37 cellular contexts compared by ENCODE assay signal in the genomic region with DNA sequence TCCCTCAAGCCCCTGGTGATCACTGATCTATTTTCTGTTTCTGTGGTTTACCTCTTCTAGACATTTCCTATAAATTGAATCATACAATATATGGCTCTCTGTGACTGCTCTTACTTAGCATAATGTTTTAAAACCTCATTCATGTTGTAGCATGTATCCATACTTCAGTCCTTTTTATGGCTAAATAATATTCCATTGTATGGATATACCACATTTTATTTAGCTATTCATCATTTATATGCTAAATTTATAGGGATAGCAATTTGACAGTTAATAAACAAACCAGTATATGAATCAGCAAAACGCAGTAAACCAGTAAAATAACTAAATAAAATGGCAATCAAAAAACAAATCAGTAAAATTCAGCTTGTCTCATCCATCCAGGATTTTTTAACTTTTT.
DNase-seq lines count a peak whose midpoint lies in the region; ATAC-seq, FAIRE-seq and TF ChIP-seq lines count a peak whose summit lies in the region.
"Had no signal": no experiment of that assay in that cellular context is flagged by ENCODE, and none has a peak within 500 bp of the region (broad histone marks: within the 10 kb centered on the region; RNA-seq: fewer than 3 reads in every experiment).

No MANE protein-coding gene starts in this region.

- H2AFZ ChIP-seq in SK-N-SH (ENCODE audit: low read depth) (no peak overlapping the region), K562 (ENCODE audit: low read depth, low read length) (no peak overlapping the region), trophoblast cell (ENCODE audit: insufficient read depth, low read length, poor library complexity) (no peak overlapping the region)

- no peak overlapping the region for H2BK120ac ChIP-seq in trophoblast cell (ENCODE audit: insufficient read depth, low read length, poor library complexity)

- intact Hi-C loops in K562 (cut with micrococcal nuclease): no loop called here

- peaks cover 8% of the 10 kb centered on the region for H3K4me1 Mint-ChIP-seq in activated CD8-positive, alpha-beta memory T cell treated with anti-CD3 and anti-CD28 coated beads, Interleukin-2, amount 10 ng/mL, durations not matched to agents 7 days and 5 days
- H3K4me1 Mint-ChIP-seq: CD14-positive monocyte had no signal

- FAIRE-seq in K562 (lab: Jason Lieb, UNC): no peak
- FAIRE-seq: A204.1, A549, D721Med had no signal

- H3K79me2 ChIP-seq in SK-N-SH (ENCODE audit: insufficient read depth) (no peaks in the 10 kb centered on the region), K562 (ENCODE audit: control insufficient read depth, insufficient read depth, low read length) (no peaks in the 10 kb centered on the region), trophoblast cell (ENCODE audit: control insufficient read depth, insufficient read depth, low read length, poor library complexity) (no peaks in the 10 kb centered on the region)

- H3K4me3 ChIP-seq in SK-N-SH (ENCODE audit: low read depth in 2 of 2, low read length in 1 of 2) (no peak overlapping the region), HEK293 (ENCODE audit: low read depth, low read length) (no peak overlapping the region), K562 (no peak overlapping the region), trophoblast cell (ENCODE audit: low read depth, low read length) (no peak overlapping the region)
- H3K4me3 ChIP-seq: A549; BLaER1; BLaER1 treated with 17β-estradiol and CSF1 and Interleukin-3, amounts not matched to agents 10 nM and 100 nM had no signal

- no peak overlapping the region for H3K23ac ChIP-seq in trophoblast cell (ENCODE audit: low read length)

- no peak overlapping the region for H3K4me3 Mint-ChIP-seq in activated CD8-positive, alpha-beta memory T cell treated with anti-CD3 and anti-CD28 coated beads, Interleukin-2, amount 10 ng/mL, durations not matched to agents 7 days and 5 days
- H3K4me3 Mint-ChIP-seq: B cell; CD14-positive monocyte; CD4-positive, alpha-beta memory T cell; CD4-positive, alpha-beta T cell; CD4-positive, CD25-positive, alpha-beta regulatory T cell; CD8-positive, alpha-beta memory T cell; CD8-positive, alpha-beta T cell had no signal

- H2AK5ac ChIP-seq in trophoblast cell (ENCODE audit: low read length): no peak overlapping the region

- peaks cover 1% of the 10 kb centered on the region for H3K27me3 Mint-ChIP-seq in activated CD8-positive, alpha-beta memory T cell treated with anti-CD3 and anti-CD28 coated beads, Interleukin-2, amount 10 ng/mL, durations not matched to agents 7 days and 5 days
- H3K27me3 Mint-ChIP-seq: B cell; CD4-positive, alpha-beta memory T cell; CD4-positive, alpha-beta T cell; CD8-positive, alpha-beta memory T cell had no signal

- no peak for TF ChIP-seq CTCF in SK-N-SH (IDR thresholded peaks at IDR 0.05)
- no peak for TF ChIP-seq CTCF in HEK293 (tag by site-specific recombination; IDR thresholded peaks at IDR 0.05)
- TF ChIP-seq CTCF in K562 (IDR thresholded peaks at IDR 0.05 in 2 of 3, conservative IDR thresholded peaks at IDR 0.05 in 1 of 3; ENCODE audit: insufficient read depth in 2 of 3, low read depth in 1 of 3, low read length in 3 of 3): no peak

- H3K9me2 ChIP-seq in SK-N-SH: no peaks in the 10 kb centered on the region

- no peak overlapping the region for H3K14ac ChIP-seq in trophoblast cell (ENCODE audit: low read length)

- peaks cover 9% of the 10 kb centered on the region for H3K36me3 Mint-ChIP-seq in activated CD8-positive, alpha-beta memory T cell treated with anti-CD3 and anti-CD28 coated beads, Interleukin-2, amount 10 ng/mL, durations not matched to agents 7 days and 5 days
- H3K36me3 Mint-ChIP-seq: CD14-positive monocyte; CD4-positive, CD25-positive, alpha-beta regulatory T cell; CD8-positive, alpha-beta memory T cell; CD8-positive, alpha-beta T cell had no signal

- no peak overlapping the region for H3K18ac ChIP-seq in trophoblast cell (ENCODE audit: low read length)

- WGBS in SK-N-SH (ENCODE audit: low lambda C conversion rate): 6% methylated on average over 1 of the region's 1 CpG
- 0% methylated on average over 1 of the region's 1 CpG for WGBS in K562 (ENCODE audit: insufficient coverage, low coverage, missing lambda C conversion rate)
- no CpG with 5 or more reads among the region's 1 CpG for WGBS in trophoblast cell (ENCODE audit: extremely low coverage, insufficient coverage, insufficient read length)

- no peaks in the 10 kb centered on the region for H3K27me3 ChIP-seq in SK-N-SH (ENCODE audit: insufficient read depth)
- no peaks in the 10 kb centered on the region for H3K27me3 ChIP-seq in K562 (ENCODE audit: control insufficient read depth in 2 of 2, insufficient read depth in 2 of 2, low read length in 2 of 2)
- H3K27me3 ChIP-seq in trophoblast cell (ENCODE audit: insufficient read depth, low read length): no peaks in the 10 kb centered on the region
- H3K27me3 ChIP-seq: BE2C; BLaER1; BLaER1 treated with 17β-estradiol and CSF1 and Interleukin-3, amounts not matched to agents 10 nM and 100 nM had no signal

- H4K12ac ChIP-seq in trophoblast cell (ENCODE audit: low read depth, low read length): no peak overlapping the region

- H3K4me2 ChIP-seq in SK-N-SH (no peak overlapping the region), K562 (ENCODE audit: insufficient read depth, low read length) (no peak overlapping the region), trophoblast cell (ENCODE audit: low read length) (no peak overlapping the region)
- H3K4me2 ChIP-seq: A549; BLaER1; BLaER1 treated with 17β-estradiol and CSF1 and Interleukin-3, amounts not matched to agents 10 nM and 100 nM had no signal

- no peaks in the 10 kb centered on the region for H3K36me3 ChIP-seq in SK-N-SH (replicated peaks in 1 of 2; ENCODE audit: control insufficient read depth in 1 of 2, insufficient read depth in 2 of 2, low read length in 1 of 2)
- H3K36me3 ChIP-seq in HEK293 (ENCODE audit: control insufficient read depth in 2 of 2, insufficient read depth in 1 of 2, low read length in 2 of 2): no peaks in the 10 kb centered on the region
- no peaks in the 10 kb centered on the region for H3K36me3 ChIP-seq in K562 (ENCODE audit: control insufficient read depth, insufficient read depth, low read length)
- H3K36me3 ChIP-seq in trophoblast cell (ENCODE audit: control insufficient read depth in 1 of 2, insufficient read depth in 2 of 2, low read length in 2 of 2): no peaks in the 10 kb centered on the region
- H3K36me3 ChIP-seq: BE2C; BLaER1; BLaER1 treated with 17β-estradiol and CSF1 and Interleukin-3, amounts not matched to agents 10 nM and 100 nM had no signal

- H3F3A ChIP-seq in SK-N-SH (replicated peaks; ENCODE audit: insufficient read depth): no peaks in the 10 kb centered on the region

- TF ChIP-seq EP300 in SK-N-SH (IDR thresholded peaks at IDR 0.05; ENCODE audit: borderline replicate concordance in 1 of 2, low read depth in 1 of 2, low read length in 1 of 2) (no peak), K562 (IDR thresholded peaks at IDR 0.05; ENCODE audit: low read length) (no peak)

- ATAC-seq in SK-N-SH treated with all-trans-retinoic acid at 6 μM for 48 hours (no peak), K562 (no peak)
- ATAC-seq in activated CD8-positive, alpha-beta memory T cell treated with anti-CD3 and anti-CD28 coated beads, Interleukin-2, amount 10 ng/mL, durations not matched to agents 7 days and 5 days: peak; percentile 23
- ATAC-seq: A549; CD8-positive, alpha-beta T cell had no signal

- H2BK12ac ChIP-seq in trophoblast cell (ENCODE audit: low read length): no peak overlapping the region

- H3K27ac ChIP-seq in SK-N-SH (ENCODE audit: low read depth in 2 of 2, low read length in 1 of 2): no peak overlapping the region
- H3K27ac ChIP-seq in HEK293 (ENCODE audit: extremely low read depth, low read depth, low read length): no peak overlapping the region
- no peak overlapping the region for H3K27ac ChIP-seq in K562 (ENCODE audit: extremely low read depth, low read depth, low read length)
- H3K27ac ChIP-seq in trophoblast cell (ENCODE audit: low read depth, low read length): no peak overlapping the region
- H3K27ac ChIP-seq: 22Rv1; A549; BLaER1; BLaER1 treated with 17β-estradiol and CSF1 and Interleukin-3, amounts not matched to agents 10 nM and 100 nM; C4-2B had no signal

- no peaks in the 10 kb centered on the region; the same call in 1 of the 2 replicates for H3K9me3 ChIP-seq in SK-N-SH
- no peaks in the 10 kb centered on the region for H3K9me3 ChIP-seq in HEK293 (ENCODE audit: control insufficient read depth, insufficient read depth, low read depth, low read length)
- no peaks in the 10 kb centered on the region for H3K9me3 ChIP-seq in K562 (replicated peaks; ENCODE audit: control insufficient read depth, insufficient read depth, low read depth, low read length)
- no peaks in the 10 kb centered on the region for H3K9me3 ChIP-seq in trophoblast cell (ENCODE audit: insufficient read depth, low read depth, low read length)
- H3K9me3 ChIP-seq: BE2C, BLaER1, Caco-2 had no signal

- peaks cover 1% of the 10 kb centered on the region for H3K9me3 Mint-ChIP-seq in activated CD8-positive, alpha-beta memory T cell treated with anti-CD3 and anti-CD28 coated beads, Interleukin-2, amount 10 ng/mL, durations not matched to agents 7 days and 5 days (ENCODE audit: low read depth)

- H3K9ac ChIP-seq in SK-N-SH (no peak overlapping the region), K562 (ENCODE audit: insufficient read depth in 1 of 2, low read depth in 2 of 2, low read length in 2 of 2) (no peak overlapping the region), trophoblast cell (ENCODE audit: low read length) (no peak overlapping the region)
- H3K9ac ChIP-seq: BLaER1; BLaER1 treated with 17β-estradiol and CSF1 and Interleukin-3, amounts not matched to agents 10 nM and 100 nM had no signal

- H3K9me1 ChIP-seq in K562 (ENCODE audit: control insufficient read depth, insufficient read depth, low read length): no peaks in the 10 kb centered on the region

- TF ChIP-seq POLR2A in K562 (conservative IDR thresholded peaks at IDR 0.05): no peak

- in situ Hi-C loops in K562 (cut with MboI): no loop called here

- no peak overlapping the region for H4K91ac ChIP-seq in trophoblast cell (ENCODE audit: low read depth, low read length)

- no peak overlapping the region for H3K4ac ChIP-seq in trophoblast cell (ENCODE audit: low read depth, low read length)

- no peak overlapping the region for H4K8ac ChIP-seq in trophoblast cell (ENCODE audit: low read depth, low read length)

- no TSS peak for BruUV-seq in K562 (replicated peaks; lab: Mats Ljungman, UMichigan)

- H3K27ac Mint-ChIP-seq in activated CD8-positive, alpha-beta memory T cell treated with anti-CD3 and anti-CD28 coated beads, Interleukin-2, amount 10 ng/mL, durations not matched to agents 7 days and 5 days: no peak overlapping the region
- H3K27ac Mint-ChIP-seq: B cell; CD14-positive monocyte; CD4-positive, alpha-beta memory T cell; CD4-positive, alpha-beta T cell; CD4-positive, CD25-positive, alpha-beta regulatory T cell; CD8-positive, alpha-beta memory T cell; CD8-positive, alpha-beta T cell had no signal

- CTCF ChIA-PET in SK-N-SH (lab: Yijun Ruan, JAX): no interaction called here
- CTCF ChIA-PET in activated CD8-positive, alpha-beta memory T cell treated with anti-CD3 and anti-CD28 coated beads, Interleukin-2, amount 10 ng/mL, durations not matched to agents 7 days and 5 days (lab: Charles Lee): no interaction called here
- CTCF ChIA-PET in HEK293 (lab: Yijun Ruan, JAX): no interaction called here
- CTCF ChIA-PET in K562 (lab: Yijun Ruan, JAX; ENCODE audit: low intra/inter-chr PET ratio): no interaction called here

- POLR2A ChIA-PET in SK-N-SH (lab: Yijun Ruan, JAX) (no interaction called here), HEK293 (lab: Yijun Ruan, JAX) (no interaction called here), K562 (lab: Yijun Ruan, JAX) (no interaction called here)

- H3K79me1 ChIP-seq in trophoblast cell (ENCODE audit: low read length): no peaks in the 10 kb centered on the region

- H3K4me1 ChIP-seq in SK-N-SH (ENCODE audit: control insufficient read depth in 1 of 2, insufficient read depth in 2 of 2, low read depth in 1 of 2, low read length in 1 of 2): no peaks in the 10 kb centered on the region
- no peaks in the 10 kb centered on the region for H3K4me1 ChIP-seq in HEK293 (ENCODE audit: control insufficient read depth, insufficient read depth, low read length)
- H3K4me1 ChIP-seq in K562 (replicated peaks in 1 of 2; ENCODE audit: control insufficient read depth in 2 of 2, insufficient read depth in 2 of 2, low read length in 2 of 2): no peaks in the 10 kb centered on the region; a peak in 1 of 5 replicates
- no peaks in the 10 kb centered on the region for H3K4me1 ChIP-seq in trophoblast cell (ENCODE audit: control insufficient read depth in 1 of 2, insufficient read depth in 2 of 2, low read length in 2 of 2)
- H3K4me1 ChIP-seq: BE2C, BLaER1, Caco-2 had no signal

- no peaks in the 10 kb centered on the region for H4K20me1 ChIP-seq in SK-N-SH (ENCODE audit: insufficient read depth)
- H4K20me1 ChIP-seq in K562 (replicated peaks; ENCODE audit: control insufficient read depth, insufficient read depth, low read length): no peaks in the 10 kb centered on the region
- H4K20me1 ChIP-seq: BLaER1; BLaER1 treated with 17β-estradiol and CSF1 and Interleukin-3, amounts not matched to agents 10 nM and 100 nM had no signal

- DNase-seq in SK-N-SH: no peak
- DNase-seq in activated CD8-positive, alpha-beta memory T cell treated with anti-CD3 and anti-CD28 coated beads, Interleukin-2, amount 10 ng/mL, durations not matched to agents 7 days and 5 days: no peak
- no peak for DNase-seq in activated CD8-positive, alpha-beta memory T cell treated with anti-CD3 and anti-CD28 coated beads for 24 hours
- no peak for DNase-seq in K562 (ENCODE audit: extremely low read depth in 1 of 4, low spot score in 3 of 4)
- DNase-seq in trophoblast cell: no peak
- no peak for DNase-seq in NCI-H2081 (lab: John Stamatoyannopoulos, UW)
- DNase-seq: 8988T; ACHN; AML-193; BE2C; C1 segment of cervical spinal cord; Caco-2; Calu3; CD4-positive, alpha-beta memory T cell; CD4-positive, alpha-beta T cell; CD4-positive, CD25-positive, alpha-beta regulatory T cell; CD8-positive, alpha-beta memory T cell; CD8-positive, alpha-beta T cell; COR-L47; DMS 273 treated with DMSO at 0.1 percent for 48 hours; DMS153; DMS53; DMS79; DMS79 treated with DMSO at 0.1 percent for 48 hours; DND-41; EL had no signal

- TF ChIP-seq RAD21 in SK-N-SH (IDR thresholded peaks at IDR 0.05; ENCODE audit: low read length) (no peak), K562 (CRISPR knock-in tag; conservative IDR thresholded peaks at IDR 0.05 in 1 of 2, IDR thresholded peaks at IDR 0.05 in 1 of 2) (no peak)

- H2BK5ac ChIP-seq in trophoblast cell (ENCODE audit: low read depth, low read length, poor library complexity): no peak overlapping the region
